ENCODE assay signal across 3 cellular contexts in genomic region chrX:49741501-49741900, GRCh38. TPM values are rescaled to one million over a fixed set of nuclear protein-coding genes. Genes with fewer than 3 reads are reported as not detected.
"Had no signal": no experiment of that assay in that cellular context is flagged by ENCODE, and none has a peak within 500 bp of the region (broad histone marks: within the 10 kb centered on the region; RNA-seq: fewer than 3 reads in every experiment).

No MANE protein-coding gene starts in this region.

RNA-seq across cellular contexts. Expression of gene PAGE1, which starts 45.7 kb away (rescaled TPM):
- polyA plus RNA-seq: GM23248, GM23338, H1 had no signal
